In genomic region chr22:17087176-17088131, GRCh38 we compare ENCODE assay signal across 8 cellular contexts. TPM values are rescaled to one million over a fixed set of nuclear protein-coding genes. Genes with fewer than 3 reads are reported as not detected.
DNase-seq lines count a peak whose midpoint lies in the region; ATAC-seq and TF ChIP-seq lines count a peak whose summit lies in the region.

No MANE protein-coding gene starts in this region.

- no peaks in the 10 kb centered on the region for H3K79me2 ChIP-seq in H9 (ENCODE audit: insufficient read depth, low read length)

- H4K20me1 ChIP-seq in H9 (ENCODE audit: control insufficient read depth, insufficient read depth, insufficient read length), result no peaks in the 10 kb centered on the region

- no peak overlapping the region for H2BK20ac ChIP-seq in H9 (ENCODE audit: low read depth, low read length, poor library complexity, severe bottlenecking)

- H4K5ac ChIP-seq in H9 (ENCODE audit: insufficient read length, low read depth, low read length), result no peak overlapping the region

- TF ChIP-seq CTCF in GM12865 (IDR thresholded peaks at IDR 0.05; ENCODE audit: insufficient read depth, low read depth, low read length, missing control alignments) (no peak), H9 (conservative IDR thresholded peaks at IDR 0.05) (no peak)

- peaks cover 27% of the 10 kb centered on the region for H3K36me3 Mint-ChIP-seq in T-helper 1 cell treated with Interleukin-12 subunit alpha and Interleukin-12 subunit beta and Interleukin-4 antibody, amounts not matched to agents 30 μg/mL and 1 μg/mL, for 36 hours (ENCODE audit: low read depth)
- no peaks in the 10 kb centered on the region; a peak in 2 of 7 replicates for H3K36me3 Mint-ChIP-seq in H9 (ENCODE audit: insufficient read depth in 1 of 3, low read depth in 3 of 3)

- DNase-seq in GM12865 (ENCODE audit: low read depth) (peak; percentile 77), H9 (no peak), NCI-H446 (lab: John Stamatoyannopoulos, UW) (no peak), NCI-H82 treated with DMSO at 0.1 percent for 48 hours (lab: John Stamatoyannopoulos, UW; ENCODE audit: unreplicated experiment) (no peak)
- peak; percentile 20 for DNase-seq in effector CD8-positive, alpha-beta T cell (lab: John Stamatoyannopoulos, UW)

- peaks cover 3 to 41% (median 33%) of the 10 kb centered on the region in 5 donors for H3K4me1 ChIP-seq in subcutaneous abdominal adipose tissue (ENCODE audit: control insufficient read depth in 5 of 5, insufficient read depth in 5 of 5, low read length in 5 of 5)
- no peaks in the 10 kb centered on the region; the same call in 1 of the 2 replicates for H3K4me1 ChIP-seq in H9 (ENCODE audit: insufficient read depth, low read length)

- no peak overlapping the region for H2BK5ac ChIP-seq in H9 (ENCODE audit: insufficient read length, low read length)

- H3K4me1 Mint-ChIP-seq in T-helper 1 cell treated with Interleukin-12 subunit alpha and Interleukin-12 subunit beta and Interleukin-4 antibody, amounts not matched to agents 30 μg/mL and 1 μg/mL, for 36 hours (ENCODE audit: low read depth), result peaks cover 52% of the 10 kb centered on the region
- peaks cover 39 to 43% of the 10 kb centered on the region in 2 experiments for H3K4me1 Mint-ChIP-seq in H9

- H2BK15ac ChIP-seq in H9 (ENCODE audit: low read depth, low read length), result no peak overlapping the region

- peaks cover 5% of the 10 kb centered on the region for H3K79me1 ChIP-seq in H9 (ENCODE audit: insufficient read depth, low read depth, low read length, poor library complexity, severe bottlenecking)

- H3K27me3 ChIP-seq in subcutaneous abdominal adipose tissue (ENCODE audit: control insufficient read depth in 5 of 5, insufficient read depth in 4 of 5, low read length in 5 of 5) (no peaks in the 10 kb centered on the region), H9 (ENCODE audit: insufficient read depth, low read length) (peaks cover 3% of the 10 kb centered on the region; the same call in 1 of the 2 replicates)

- H3K4ac ChIP-seq in H9 (ENCODE audit: low read depth, low read length), result no peak overlapping the region

- ATAC-seq in HG02870 (IDR thresholded peaks at IDR 0.05; ENCODE audit: unreplicated experiment), result peak; percentile 41

- no peak overlapping the region for H3K23ac ChIP-seq in H9 (ENCODE audit: insufficient read length, low read depth, low read length)

- H2AFZ ChIP-seq in H9 (ENCODE audit: low read length), result no peak overlapping the region

- no peaks in the 10 kb centered on the region for H3K9me3 Mint-ChIP-seq in T-helper 1 cell treated with Interleukin-12 subunit alpha and Interleukin-12 subunit beta and Interleukin-4 antibody, amounts not matched to agents 30 μg/mL and 1 μg/mL, for 36 hours
- no peaks in the 10 kb centered on the region; a peak in 1 of 5 replicates for H3K9me3 Mint-ChIP-seq in H9

- no peak overlapping the region for H2BK12ac ChIP-seq in H9 (ENCODE audit: insufficient read length, low read depth, low read length)

- H3K56ac ChIP-seq in H9 (ENCODE audit: insufficient read length, low read depth, low read length), result no peak overlapping the region

- H3K27ac Mint-ChIP-seq in T-helper 1 cell treated with Interleukin-12 subunit alpha and Interleukin-12 subunit beta and Interleukin-4 antibody, amounts not matched to agents 30 μg/mL and 1 μg/mL, for 36 hours, result peak overlapping the region; percentile 90
- H3K27ac Mint-ChIP-seq in H9, result no peak overlapping the region

- no CpG with 5 or more reads among the region's 15 CpGs for WGBS in H9 (ENCODE audit: extremely low coverage, insufficient read length, low lambda C conversion rate)

- H4K91ac ChIP-seq in H9 (ENCODE audit: insufficient read length, low read depth, low read length), result no peak overlapping the region

- H3K4me2 ChIP-seq in H9 (ENCODE audit: insufficient read depth, insufficient read length, low read length), result no peak overlapping the region

- H3K27ac ChIP-seq in subcutaneous abdominal adipose tissue (ENCODE audit: low read depth, low read length) (peak overlapping the region; percentile 65), H9 (ENCODE audit: insufficient read length, low read depth, low read length) (no peak overlapping the region)

- H3K14ac ChIP-seq in H9 (ENCODE audit: insufficient read depth, low read length), result no peak overlapping the region

- H2AK5ac ChIP-seq in H9 (ENCODE audit: insufficient read length, low read length), result no peak overlapping the region

- H3K23me2 ChIP-seq in H9 (ENCODE audit: insufficient read length, low read depth, low read length, poor library complexity, severe bottlenecking), result peaks cover 9% of the 10 kb centered on the region

- peak overlapping the region in 3 of 5 donors; percentile 2 to 35 (median 3) for H3K9ac ChIP-seq in subcutaneous abdominal adipose tissue (ENCODE audit: low read length in 5 of 5)
- no peak overlapping the region for H3K9ac ChIP-seq in H9 (ENCODE audit: extremely low read depth, insufficient read length, low read length)

- H4K8ac ChIP-seq in H9 (replicated peaks; ENCODE audit: insufficient read length, low read depth, low read length), result no peak overlapping the region

- no peak overlapping the region for H3K18ac ChIP-seq in H9 (ENCODE audit: insufficient read length, low read depth, low read length)

- H2BK120ac ChIP-seq in H9 (ENCODE audit: low read depth, low read length, poor library complexity, severe bottlenecking), result no peak overlapping the region

- H3K4me3 ChIP-seq in GM12865 (ENCODE audit: low read depth, low read length) (no peak overlapping the region), subcutaneous abdominal adipose tissue (ENCODE audit: low read depth in 1 of 5, low read length in 5 of 5) (peak overlapping the region in 2 of 5 donors; percentile 45 to 81)

- no peak overlapping the region for H3T11ph ChIP-seq in H9 (ENCODE audit: low read length)

- H3K9me3 ChIP-seq in subcutaneous abdominal adipose tissue (ENCODE audit: control insufficient read depth in 5 of 5, low read length in 5 of 5), result no peaks in the 10 kb centered on the region
- H3K9me3 ChIP-seq in H9 (ENCODE audit: control insufficient read depth, low read depth, low read length), result no peaks in the 10 kb centered on the region

- H3K27me3 Mint-ChIP-seq in T-helper 1 cell treated with Interleukin-12 subunit alpha and Interleukin-12 subunit beta and Interleukin-4 antibody, amounts not matched to agents 30 μg/mL and 1 μg/mL, for 36 hours (ENCODE audit: low read depth), result no peaks in the 10 kb centered on the region
- peaks cover 38% of the 10 kb centered on the region for H3K27me3 Mint-ChIP-seq in H9 (ENCODE audit: low read depth)

- no peaks in the 10 kb centered on the region for H3K36me3 ChIP-seq in subcutaneous abdominal adipose tissue (ENCODE audit: control insufficient read depth in 5 of 5, insufficient read depth in 5 of 5, low read length in 5 of 5)

- H3K4me3 Mint-ChIP-seq in T-helper 1 cell treated with Interleukin-12 subunit alpha and Interleukin-12 subunit beta and Interleukin-4 antibody, amounts not matched to agents 30 μg/mL and 1 μg/mL, for 36 hours, result peak overlapping the region; percentile 92
- H3K4me3 Mint-ChIP-seq in H9, result peak overlapping the region in 1 of 2 experiments; percentile 82; a peak in 2 of 5 replicates

RNA-seq across cellular contexts. Expression of gene IL17RA, which starts 2.7 kb away (rescaled TPM):
- total RNA-seq in H9 (2021), result 8.7 and 12.4 TPM in 2 replicates

RNA-seq across cellular contexts. Expression of gene TMEM121B, which starts 33.7 kb away (rescaled TPM):
- 8.1 and 8.7 TPM in 2 replicates for total RNA-seq in H9 (2021)

Comparison
In these comparisons a context has a peak if more than half of its experiments do, and no peak if none do; other contexts are left out.
1. DNase-seq: peak in GM12865 (single experiment) and effector CD8-positive, alpha-beta T cell (single experiment); none in H9 (single experiment), NCI-H446 (0 of 2) and NCI-H82 treated with DMSO at 0.1 percent for 48 hours (single experiment).